ENCODE assay signal across 8 cellular contexts in genomic region chr10:21518629-21519321, GRCh38. TPM values are rescaled to one million over a fixed set of nuclear protein-coding genes. Genes with fewer than 3 reads are reported as not detected.
A peak's percentile ranks its signal among the peaks of the same experiment; 100 is the strongest.
DNase-seq lines count a peak whose midpoint lies in the region; ATAC-seq and TF ChIP-seq lines count a peak whose summit lies in the region.

No MANE protein-coding gene starts in this region.

- WGBS in thyroid gland, 2 donors = 22 to 26% methylated on average over 16 of the region's 16 CpGs

- DNase-seq in A172 (ENCODE audit: low spot score) (peak; percentile 24), H7 (no peak), ascending aorta (ENCODE audit: low spot score in 2 of 2) (peak in 1 of 2 donors; percentile 61), kidney glomerular epithelial cell (lab: John Stamatoyannopoulos, UW) (peak; percentile 64), thyroid gland (peak in 1 of 2 donors; percentile 41), HuH-7.5 (ENCODE audit: low spot score) (no peak)

- H3K36me3 ChIP-seq in H7 (replicated peaks; ENCODE audit: control insufficient read depth, insufficient read depth, low read length) (no peaks in the 10 kb centered on the region), ascending aorta (no peaks in the 10 kb centered on the region), thyroid gland (no peaks in the 10 kb centered on the region)

- no peak for ATAC-seq in HG03159 (IDR thresholded peaks at IDR 0.05; ENCODE audit: unreplicated experiment)
- ATAC-seq in GM18909 (IDR thresholded peaks at IDR 0.05; ENCODE audit: poor library complexity, unreplicated experiment) = no peak

- intact Hi-C loops in ascending aorta (cut with DNase I) (no loop called here), thyroid gland (cut with DNase I) (no loop called here)

- H3K27ac ChIP-seq in ascending aorta (peak overlapping the region; percentile 63 to 69), thyroid gland (peak overlapping the region; percentile 78 to 88 (median 83))

- no peak for TF ChIP-seq CTCF in ascending aorta (IDR thresholded peaks at IDR 0.05)
- no peak for TF ChIP-seq CTCF in thyroid gland (IDR thresholded peaks at IDR 0.05)

- H3K4me1 ChIP-seq in ascending aorta = peaks cover 0 to 13% of the 10 kb centered on the region in 2 donors
- H3K4me1 ChIP-seq in thyroid gland = peaks cover 0 to 9% of the 10 kb centered on the region in 2 donors

- peak overlapping the region; percentile 55 for H3K4me3 ChIP-seq in H7 (ENCODE audit: insufficient read depth, low read depth, low read length)
- H3K4me3 ChIP-seq in ascending aorta = peak overlapping the region; percentile 63 to 88
- peak overlapping the region in 2 of 3 donors; percentile 2 to 57 for H3K4me3 ChIP-seq in thyroid gland (replicated peaks in 1 of 3)

- peaks cover 37% of the 10 kb centered on the region; the same call in 1 of the 2 replicates for H3K27me3 ChIP-seq in H7 (ENCODE audit: control insufficient read depth, insufficient read depth, low read length)
- H3K27me3 ChIP-seq in ascending aorta = no peaks in the 10 kb centered on the region
- H3K27me3 ChIP-seq in thyroid gland = no peaks in the 10 kb centered on the region

- H3K9me3 ChIP-seq in ascending aorta (no peaks in the 10 kb centered on the region), thyroid gland (no peaks in the 10 kb centered on the region)

- TF ChIP-seq POLR2A in thyroid gland (IDR thresholded peaks at IDR 0.05) = peak in 1 of 2 donors; percentile 28

RNA-seq across cellular contexts. Expression of gene SKIDA1, which starts 6.7 kb away (rescaled TPM):
- total RNA-seq in A172 (2014; rRNA removed; shearing (Covaris generic)) = 0.53 and 2.4 TPM in 2 replicates
- 10.4 and 15.1 TPM in 2 replicates for total RNA-seq in H7 (2014; rRNA removed; shearing (Covaris generic))
- not detected for total RNA-seq in ascending aorta
- 1 to 10 TPM; 3.1 to 9.9 (median 7.1) TPM for total RNA-seq in thyroid gland

RNA-seq across cellular contexts. Expression of gene MLLT10, which starts 15.3 kb away (rescaled TPM):
- 22.7 and 26.0 TPM in 2 replicates for total RNA-seq in A172 (2014; rRNA removed; shearing (Covaris generic))
- total RNA-seq in H7 (2014; rRNA removed; shearing (Covaris generic)) = 47.2 and 59.0 TPM in 2 replicates
- 16.3 TPM for total RNA-seq in ascending aorta
- total RNA-seq in thyroid gland = 100 to 1,000 TPM in 1 of 4 donors, 10 to 100 TPM in 3; 46.3 to 109 (median 57.7) TPM

Comparison
In these comparisons a context has a peak if more than half of its experiments do, and no peak if none do; other contexts are left out.
1. DNase-seq: peak in A172 (single experiment) and kidney glomerular epithelial cell (single experiment); none in H7 (single experiment) and HuH-7.5 (single experiment).
2. Peak in every context shown above with its lines, with median percentiles within 50 percentile points of each other: H3K4me3 ChIP-seq.